8 cellular contexts compared by ENCODE assay signal in the genomic region with DNA sequence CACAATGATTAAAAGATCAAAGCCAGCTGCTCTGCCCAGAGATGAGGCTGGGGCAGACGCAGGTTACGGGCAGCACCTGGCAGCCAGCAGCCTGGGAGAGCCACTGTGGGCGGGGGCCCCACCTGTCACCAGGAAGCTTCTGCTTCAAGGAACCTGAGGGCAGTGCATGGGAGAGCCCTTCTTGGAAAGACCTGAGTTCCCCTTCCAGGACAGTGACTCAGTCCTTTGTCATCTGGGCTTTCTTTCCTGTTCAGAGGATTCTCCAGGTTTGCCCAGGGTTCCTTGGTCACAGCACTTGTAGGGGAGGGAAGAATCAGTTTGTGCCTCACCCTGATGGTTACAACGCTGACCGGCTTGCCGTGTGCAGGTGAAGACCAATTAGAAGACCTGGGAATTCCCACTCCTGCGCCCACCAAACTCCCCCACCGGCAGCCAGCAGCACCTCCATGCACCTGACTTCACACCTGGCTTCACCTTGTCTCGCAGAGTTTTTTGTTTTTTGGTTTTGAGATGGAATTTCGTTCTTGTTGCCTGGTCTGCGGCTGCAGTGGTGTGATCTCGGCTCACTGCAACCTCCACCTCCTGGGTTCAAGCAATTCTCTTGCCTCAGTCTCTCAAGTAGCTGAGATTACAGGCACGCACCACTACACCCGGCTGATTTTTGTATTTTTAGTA. TPM values are rescaled to one million over a fixed set of nuclear protein-coding genes. Genes with fewer than 3 reads are reported as not detected.
DNase-seq lines count a peak whose midpoint lies in the region; ATAC-seq and TF ChIP-seq lines count a peak whose summit lies in the region.

No MANE protein-coding gene starts in this region.

- H3K27me3 Mint-ChIP-seq in activated naive CD8-positive, alpha-beta T cell treated with anti-CD3 and anti-CD28 coated beads, Interleukin-2, amount 10 ng/mL, durations not matched to agents 7 days and 5 days: no peaks in the 10 kb centered on the region

- H3K4me1 Mint-ChIP-seq in activated naive CD8-positive, alpha-beta T cell treated with anti-CD3 and anti-CD28 coated beads, Interleukin-2, amount 10 ng/mL, durations not matched to agents 7 days and 5 days: peaks cover 45% of the 10 kb centered on the region

- DNase-seq in DMS153 (lab: John Stamatoyannopoulos, UW): peak; percentile 10
- DNase-seq in DMS153 treated with DMSO at 0.1 percent for 48 hours (lab: John Stamatoyannopoulos, UW; ENCODE audit: unreplicated experiment): no peak
- peak; percentile 28 for DNase-seq in NCI-H146 treated with DMSO at 0.1 percent for 48 hours (lab: John Stamatoyannopoulos, UW; ENCODE audit: unreplicated experiment)
- DNase-seq in activated naive CD8-positive, alpha-beta T cell treated with anti-CD3 and anti-CD28 coated beads, Interleukin-2, amount 10 ng/mL, durations not matched to agents 7 days and 5 days: peak; percentile 50
- no peak for DNase-seq in omental fat pad (ENCODE audit: low spot score)
- DNase-seq in anterior cingulate cortex (lab: John Stamatoyannopoulos, UW): no peak

- H3K36me3 Mint-ChIP-seq in activated naive CD8-positive, alpha-beta T cell treated with anti-CD3 and anti-CD28 coated beads, Interleukin-2, amount 10 ng/mL, durations not matched to agents 7 days and 5 days: peaks cover 13% of the 10 kb centered on the region

- H3K4me3 Mint-ChIP-seq in activated naive CD8-positive, alpha-beta T cell treated with anti-CD3 and anti-CD28 coated beads, Interleukin-2, amount 10 ng/mL, durations not matched to agents 7 days and 5 days: peak overlapping the region; percentile 83

- ATAC-seq in activated naive CD8-positive, alpha-beta T cell treated with anti-CD3 and anti-CD28 coated beads, Interleukin-2, amount 10 ng/mL, durations not matched to agents 7 days and 5 days (ENCODE audit: low read depth): no peak
- ATAC-seq in omental fat pad (ENCODE audit: low FRiP score) (peak; percentile 30), HG02588 (IDR thresholded peaks at IDR 0.05; ENCODE audit: unreplicated experiment) (no peak), GM18870 (IDR thresholded peaks at IDR 0.05; ENCODE audit: unreplicated experiment) (no peak)

- no peak for TF ChIP-seq CTCF in omental fat pad (IDR thresholded peaks at IDR 0.05)

- POLR2A ChIA-PET in activated naive CD8-positive, alpha-beta T cell treated with anti-CD3 and anti-CD28 coated beads, Interleukin-2, amount 10 ng/mL, durations not matched to agents 7 days and 5 days (lab: Charles Lee): interaction anchor here (0.7 to 4.6 kb wide), 8 partner anchors 11 to 1041 kb away, joined by 3 to 103 read pairs (median 11); a partner anchor contains a TSS

- H3K27ac Mint-ChIP-seq in activated naive CD8-positive, alpha-beta T cell treated with anti-CD3 and anti-CD28 coated beads, Interleukin-2, amount 10 ng/mL, durations not matched to agents 7 days and 5 days: peak overlapping the region; percentile 98

- no peaks in the 10 kb centered on the region for H3K9me3 Mint-ChIP-seq in activated naive CD8-positive, alpha-beta T cell treated with anti-CD3 and anti-CD28 coated beads, Interleukin-2, amount 10 ng/mL, durations not matched to agents 7 days and 5 days

RNA-seq across cellular contexts. Expression of a gene that starts 2.0 kb away (rescaled TPM):
- total RNA-seq in activated naive CD8-positive, alpha-beta T cell treated with anti-CD3 and anti-CD28 coated beads, Interleukin-2, amount 10 ng/mL, durations not matched to agents 7 days and 5 days: 10 to 100 TPM; 27.5 to 28.5 TPM
- under 1 TPM in 3 of 4 donors, not detected in 1; 0.28 to 0.84 (median 0.56) TPM for total RNA-seq in omental fat pad

RNA-seq across cellular contexts. Expression of a gene that starts 57.3 kb away (rescaled TPM):
- total RNA-seq in activated naive CD8-positive, alpha-beta T cell treated with anti-CD3 and anti-CD28 coated beads, Interleukin-2, amount 10 ng/mL, durations not matched to agents 7 days and 5 days: not detected
- total RNA-seq in omental fat pad: 100 to 1,000 TPM; 103 to 386 (median 203) TPM

Comparison
In these comparisons a context has a peak if more than half of its experiments do, and no peak if none do; other contexts are left out.
1. DNase-seq: peak in DMS153 (single experiment), NCI-H146 treated with DMSO at 0.1 percent for 48 hours (single experiment) and activated naive CD8-positive, alpha-beta T cell treated with anti-CD3 and anti-CD28 coated beads, Interleukin-2, amount 10 ng/mL, durations not matched to agents 7 days and 5 days (single experiment); none in DMS153 treated with DMSO at 0.1 percent for 48 hours (single experiment), omental fat pad (single experiment) and anterior cingulate cortex (0 of 58).
2. RNA of a gene that starts 2.0 kb away (total RNA-seq): 27.5 to 28.5 TPM in activated naive CD8-positive, alpha-beta T cell treated with anti-CD3 and anti-CD28 coated beads, Interleukin-2, amount 10 ng/mL, durations not matched to agents 7 days and 5 days; 0.28 to 0.84 TPM in omental fat pad; every median in the first group is over 10 times any median in the second.
3. RNA of a gene that starts 57.3 kb away (total RNA-seq): 103 to 386 TPM in omental fat pad; not detected in activated naive CD8-positive, alpha-beta T cell treated with anti-CD3 and anti-CD28 coated beads, Interleukin-2, amount 10 ng/mL, durations not matched to agents 7 days and 5 days; every median in the first group is over 100 times any median in the second.